21 cellular contexts compared by ENCODE assay signal in the genomic region with DNA sequence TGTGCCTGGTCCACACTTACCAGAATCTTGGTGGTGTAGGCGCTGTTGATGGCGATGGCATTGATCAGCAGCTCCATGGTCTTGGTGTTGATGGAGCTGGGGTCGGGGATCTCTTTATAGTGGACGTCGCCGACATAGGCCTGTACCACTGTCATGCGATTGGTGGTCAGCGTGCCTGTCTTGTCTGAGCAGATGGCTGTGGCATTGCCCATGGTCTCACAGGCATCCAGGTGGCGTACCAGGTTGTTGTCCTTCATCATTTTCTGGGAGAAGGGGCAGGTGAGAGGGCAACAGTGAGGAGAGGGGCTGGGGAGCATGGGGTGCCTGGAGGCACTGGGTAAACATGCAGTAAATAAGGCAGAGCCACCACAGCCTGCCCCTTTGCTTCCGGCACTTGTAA.
"Had no signal": no experiment of that assay in that cellular context is flagged by ENCODE, and none has a peak within 500 bp of the region (broad histone marks: within the 10 kb centered on the region; RNA-seq: fewer than 3 reads in every experiment).

No MANE protein-coding gene starts in this region.

- ATAC-seq: esophagus mucosa, heart left ventricle had no signal

- FAIRE-seq: endometrium, frontal cortex, islet of Langerhans had no signal

- H3K27me3 ChIP-seq: dorsolateral prefrontal cortex, heart left ventricle, sigmoid colon, stomach had no signal

- H3K4me3 ChIP-seq: coronary artery, dorsolateral prefrontal cortex, heart left ventricle, sigmoid colon, skin epidermis, stomach had no signal

- H3K27ac ChIP-seq: coronary artery, heart left ventricle, neutrophil, sigmoid colon, skin epidermis, stomach had no signal

- H3K9me3 ChIP-seq: neutrophil, sigmoid colon had no signal

- H3K4me3 Mint-ChIP-seq: nephron had no signal

- H3K36me3 ChIP-seq: heart left ventricle, neutrophil, sigmoid colon, stomach had no signal

- H3K27ac Mint-ChIP-seq: nephron had no signal

- H3K9me3 Mint-ChIP-seq: nephron had no signal

- DNase-seq: dorsolateral prefrontal cortex; effector CD8-positive, alpha-beta T cell; heart left ventricle; hippocampal formation; kidney glomerular epithelial cell; mesendoderm; naive B cell; sigmoid colon; stimulated activated CD4-positive, alpha-beta T cell treated with anti-CD3 and anti-CD28 coated beads, Interleukin-12 subunit alpha, Interleukin-12 subunit beta, amount 100 ng/mL, for 4 hours; stimulated activated naive CD4-positive, alpha-beta T cell; stomach; substantia nigra; trophoblast cell had no signal

- H3K36me3 Mint-ChIP-seq: naive B cell had no signal

- H3K4me1 Mint-ChIP-seq: nephron had no signal
